ENCODE assay signal across 8 cellular contexts in the genomic region with DNA sequence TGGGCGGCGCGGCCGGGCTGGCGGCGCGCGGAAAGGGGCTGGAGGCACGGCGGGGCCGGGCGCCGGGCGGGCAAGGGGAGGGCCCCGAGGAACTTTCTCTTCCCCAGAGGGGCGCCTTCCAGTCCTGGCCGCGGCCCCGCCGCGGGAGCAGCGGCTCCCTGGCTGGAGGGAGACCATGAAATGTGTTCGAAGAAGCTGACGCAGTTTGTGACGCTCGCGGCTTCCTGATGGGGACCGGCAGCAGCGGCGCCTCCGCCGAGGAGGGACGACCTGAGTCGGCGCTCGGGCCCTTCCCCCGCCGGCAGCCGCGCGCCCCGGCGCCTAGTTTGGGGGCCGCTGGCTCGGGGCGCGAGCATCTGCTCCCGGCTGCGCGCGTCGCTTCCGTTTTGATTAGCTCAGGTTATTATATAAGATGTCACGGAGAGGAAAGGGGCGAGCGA. TPM values are rescaled to one million over a fixed set of nuclear protein-coding genes. Genes with fewer than 3 reads are reported as not detected.
DNase-seq lines count a peak whose midpoint lies in the region; ATAC-seq and TF ChIP-seq lines count a peak whose summit lies in the region.

No MANE protein-coding gene starts in this region.

- H3K9ac ChIP-seq in subcutaneous abdominal adipose tissue (ENCODE audit: low read length in 5 of 5), result peak overlapping the region in 4 of 5 donors; percentile 79 to 95 (median 91)

- no peaks in the 10 kb centered on the region; the same call in 1 of the 2 replicates for H4K20me1 ChIP-seq in PC-9 (ENCODE audit: insufficient read depth)

- H3K79me2 ChIP-seq in PC-9 (ENCODE audit: low read depth), result peaks cover 20% of the 10 kb centered on the region; the same call in 1 of the 2 replicates

- H3K27me3 ChIP-seq in PC-9 (ENCODE audit: insufficient read depth, low read depth) (no peaks in the 10 kb centered on the region), neuron (ENCODE audit: insufficient read depth, low read length) (no peaks in the 10 kb centered on the region), subcutaneous abdominal adipose tissue (ENCODE audit: control insufficient read depth in 5 of 5, insufficient read depth in 4 of 5, low read length in 5 of 5) (no peaks in the 10 kb centered on the region)

- peak overlapping the region; percentile 79 for H3K4me2 ChIP-seq in PC-9

- POLR2A ChIA-PET in PC-9 (lab: Charles Lee; ENCODE audit: unreplicated experiment), result interaction anchor here (0.6 kb wide), 2 partner anchors 40 to 263 kb away, joined by 4 to 16 read pairs; no protein-coding TSS in a partner anchor

- H3K9me3 ChIP-seq in PC-9 (ENCODE audit: insufficient read depth, low read depth), result no peaks in the 10 kb centered on the region
- H3K9me3 ChIP-seq in neuron (ENCODE audit: low read length), result no peaks in the 10 kb centered on the region
- no peaks in the 10 kb centered on the region for H3K9me3 ChIP-seq in subcutaneous abdominal adipose tissue (ENCODE audit: control insufficient read depth in 5 of 5, low read length in 5 of 5)

- BruUV-seq in PC-9 (replicated peaks; lab: Mats Ljungman, UMichigan), result TSS peak; percentile 10

- DNase-seq in AG20443 (ENCODE audit: low spot score), result peak; percentile 67
- peak in 1 of 2 experiments; percentile 42 for DNase-seq in PC-9
- peak; percentile 76 for DNase-seq in activated gamma-delta T cell (lab: John Stamatoyannopoulos, UW)
- peak; percentile 47 to 76 for DNase-seq in foreskin fibroblast

- peaks cover 10% of the 10 kb centered on the region; the same call in 1 of the 2 replicates for H3F3A ChIP-seq in PC-9 (ENCODE audit: insufficient read depth, low read depth)

- peak overlapping the region; percentile 66 for H3K27ac ChIP-seq in PC-9
- peak overlapping the region; percentile 73 for H3K27ac ChIP-seq in subcutaneous abdominal adipose tissue (ENCODE audit: low read depth, low read length)

- H3K4me1 ChIP-seq in PC-9 (replicated peaks; ENCODE audit: insufficient read depth), result 0 out of 2 replicates have a peak, but pooled peaks cover 11% of the 10 kb centered on the region
- H3K4me1 ChIP-seq in neuron (ENCODE audit: insufficient read depth, low read length), result peaks cover 25% of the 10 kb centered on the region
- H3K4me1 ChIP-seq in subcutaneous abdominal adipose tissue (ENCODE audit: control insufficient read depth in 5 of 5, insufficient read depth in 5 of 5, low read length in 5 of 5), result peaks cover 0 to 16% (median 9%) of the 10 kb centered on the region in 5 donors

- peak; percentile 62 for ATAC-seq in GM18907 (IDR thresholded peaks at IDR 0.05; ENCODE audit: unreplicated experiment)
- ATAC-seq in HG03135 (IDR thresholded peaks at IDR 0.05; ENCODE audit: unreplicated experiment), result peak; percentile 52

- H3K4me3 ChIP-seq in PC-9 (peak overlapping the region; percentile 84), foreskin fibroblast (ENCODE audit: low read depth in 1 of 2, low read length in 2 of 2) (peak overlapping the region; percentile 63 to 69), neuron (ENCODE audit: low read length) (peak overlapping the region; percentile 89), subcutaneous abdominal adipose tissue (ENCODE audit: low read depth in 1 of 5, low read length in 5 of 5) (peak overlapping the region in 4 of 5 donors; percentile 76 to 88 (median 77))

- peak overlapping the region; percentile 79 for H2AFZ ChIP-seq in PC-9
- H2AFZ ChIP-seq in neuron (ENCODE audit: low read depth, low read length), result peak overlapping the region; percentile 98

- CTCF ChIA-PET in PC-9 (lab: Charles Lee), result interaction anchor here (0.6 to 0.7 kb wide), 3 partner anchors 135 to 750 kb away, joined by 4 to 8 read pairs (median 6); no protein-coding TSS in a partner anchor

- H3K36me3 ChIP-seq in PC-9 (ENCODE audit: low read depth) (no peaks in the 10 kb centered on the region), neuron (ENCODE audit: insufficient read depth, low read length) (no peaks in the 10 kb centered on the region), subcutaneous abdominal adipose tissue (ENCODE audit: control insufficient read depth in 5 of 5, insufficient read depth in 5 of 5, low read length in 5 of 5) (no peaks in the 10 kb centered on the region)

- TF ChIP-seq CTCF in PC-9 (conservative IDR thresholded peaks at IDR 0.05) (no peak), foreskin fibroblast (IDR thresholded peaks at IDR 0.05; ENCODE audit: low read depth, low read length) (no peak)

- intact Hi-C loops in PC-9 (cut with micrococcal nuclease; ENCODE audit: unreplicated experiment), result no loop called here

- no peaks in the 10 kb centered on the region for H3K9me2 ChIP-seq in PC-9 (ENCODE audit: insufficient read depth)

RNA-seq across cellular contexts. Expression of gene PCGF5, which starts 57.2 kb away (rescaled TPM):
- 20.4 and 27.7 TPM in 2 replicates for total RNA-seq in PC-9 (2021)
